1 cellular context compared by ENCODE assay signal in genomic region chr20:50620459-50620858, GRCh38.
TF ChIP-seq lines count a peak whose summit lies in the region.

No MANE protein-coding gene starts in this region.

TF ChIP-seq in HEK293, 187 proteins besides CTCF, POLR2A, EP300 and RAD21:
- TF ChIP-seq ZBTB11 (tag by site-specific recombination; conservative IDR thresholded peaks at IDR 0.05; ENCODE audit: low read depth) (peak; percentile 46; the same call in 1 of the 2 replicates), ZNF266 (tag by site-specific recombination; IDR thresholded peaks at IDR 0.05; ENCODE audit: low read depth) (0 out of 2 replicates have a peak, but pooled peaks have one; percentile 9), ZNF426 (tag by site-specific recombination; IDR thresholded peaks at IDR 0.05) (peak; percentile 45), ZNF394 (tag by site-specific recombination; IDR thresholded peaks at IDR 0.05; ENCODE audit: borderline replicate concordance) (peak; percentile 79), ZNF140 (tag by site-specific recombination; IDR thresholded peaks at IDR 0.05) (peak; percentile 38; the same call in 1 of the 2 replicates), ZNF654 (tag by site-specific recombination; IDR thresholded peaks at IDR 0.05; ENCODE audit: low read depth) (0 out of 2 replicates have a peak, but pooled peaks have one; percentile 5), ZNF555 (tag by site-specific recombination; conservative IDR thresholded peaks at IDR 0.05) (peak; percentile 32), ZNF518A (tag by site-specific recombination; conservative IDR thresholded peaks at IDR 0.05; ENCODE audit: low read depth) (peak; percentile 65; the same call in 1 of the 2 replicates)
TF ChIP-seq in HEK293: peak in this region for 8; not testable (repeated sequence) for 179.
